Comparison of ENCODE assay signal across 11 cellular contexts in genomic region chr1:24695202-24695974, GRCh38. TPM values are rescaled to one million over a fixed set of nuclear protein-coding genes. Genes with fewer than 3 reads are reported as not detected.
DNase-seq lines count a peak whose midpoint lies in the region; ATAC-seq and TF ChIP-seq lines count a peak whose summit lies in the region.
"Had no signal": no experiment of that assay in that cellular context is flagged by ENCODE, and none has a peak within 500 bp of the region (broad histone marks: within the 10 kb centered on the region; RNA-seq: fewer than 3 reads in every experiment).

No MANE protein-coding gene starts in this region.

- DNase-seq in CD14-positive monocyte (ENCODE audit: low spot score) (no peak), OCI-M1 (lab: John Stamatoyannopoulos, UW) (peak; percentile 66), fibroblast of the aortic adventitia (ENCODE audit: low read depth) (peak; percentile 28), HFFc6 (no peak), cerebellum (ENCODE audit: low spot score) (no peak), NCI-H1417 (lab: John Stamatoyannopoulos, UW) (no peak)
- DNase-seq: C1 segment of cervical spinal cord, dorsolateral prefrontal cortex, NCI-H1417 treated with DMSO at 0.1 percent for 48 hours had no signal

- H3K27ac Mint-ChIP-seq in CD14-positive monocyte = peak overlapping the region in 5 of 7 donors; percentile 37 to 89 (median 79)
- H3K27ac Mint-ChIP-seq in HFFc6 = no peak overlapping the region
- H3K27ac Mint-ChIP-seq in activated T-helper 17 cell treated with anti-CD3 and anti-CD28 coated beads, Interleukin-2, amount 50 U/mL, for 72 hours = no peak overlapping the region

- H3K4me1 ChIP-seq in mesodermal cell (ENCODE audit: control insufficient read depth, insufficient read depth, low read length, poor library complexity, severe bottlenecking) = peaks cover 13% of the 10 kb centered on the region

- H3K27ac ChIP-seq in mesodermal cell (ENCODE audit: low read depth, low read length, severe bottlenecking) = peak overlapping the region; percentile 18

- H3K4me3 ChIP-seq in fibroblast of the aortic adventitia (ENCODE audit: low read depth, low read length) (no peak overlapping the region), mesodermal cell (ENCODE audit: extremely low read depth, insufficient read depth, low read length, poor library complexity, severe bottlenecking) (no peak overlapping the region)
- H3K4me3 ChIP-seq: dorsolateral prefrontal cortex had no signal

- H3K27me3 Mint-ChIP-seq in CD14-positive monocyte (ENCODE audit: low read depth in 3 of 3) (peaks cover 0 to 2% (median 2%) of the 10 kb centered on the region in 3 donors), HFFc6 (ENCODE audit: insufficient read depth) (peaks cover 1% of the 10 kb centered on the region; the same call in 1 of the 2 replicates)
- H3K27me3 Mint-ChIP-seq in activated T-helper 17 cell treated with anti-CD3 and anti-CD28 coated beads, Interleukin-2, amount 50 U/mL, for 72 hours = no peaks in the 10 kb centered on the region

- H3K9me3 Mint-ChIP-seq in CD14-positive monocyte = peaks cover 0 to 9% (median 5%) of the 10 kb centered on the region in 7 donors
- 0 out of 2 replicates have a peak, but pooled peaks cover 7% of the 10 kb centered on the region for H3K9me3 Mint-ChIP-seq in HFFc6
- no peaks in the 10 kb centered on the region for H3K9me3 Mint-ChIP-seq in activated T-helper 17 cell treated with anti-CD3 and anti-CD28 coated beads, Interleukin-2, amount 50 U/mL, for 72 hours

- H3K4me3 Mint-ChIP-seq in CD14-positive monocyte = peak overlapping the region in 1 of 2 donors; percentile 46
- H3K4me3 Mint-ChIP-seq in HFFc6 = no peak overlapping the region
- no peak overlapping the region for H3K4me3 Mint-ChIP-seq in activated T-helper 17 cell treated with anti-CD3 and anti-CD28 coated beads, Interleukin-2, amount 50 U/mL, for 72 hours

- no peak for ATAC-seq in activated T-helper 17 cell treated with anti-CD3 and anti-CD28 coated beads, Interleukin-2, amount 50 U/mL, for 72 hours (replicated peaks)

- no peaks in the 10 kb centered on the region for H3K36me3 ChIP-seq in mesodermal cell (ENCODE audit: control insufficient read depth, insufficient read depth, low read length)

- no peaks in the 10 kb centered on the region for H3K9me3 ChIP-seq in mesodermal cell (ENCODE audit: control insufficient read depth, low read length)

- 80 to 100% methylated on average over 2 to 6 of the region's 7 CpGs for WGBS in mesodermal cell (ENCODE audit: insufficient coverage in 2 of 2), 2 experiments

- no peak for TF ChIP-seq CTCF in CD14-positive monocyte (IDR thresholded peaks at IDR 0.05)
- TF ChIP-seq CTCF in fibroblast of the aortic adventitia (IDR thresholded peaks at IDR 0.05; ENCODE audit: insufficient read depth, low read length) = no peak
- no peak for TF ChIP-seq CTCF in HFFc6 (IDR thresholded peaks at IDR 0.05)

- peaks cover 29% of the 10 kb centered on the region for H3K4me1 Mint-ChIP-seq in CD14-positive monocyte
- H3K4me1 Mint-ChIP-seq in HFFc6 (ENCODE audit: low read depth) = peaks cover 29% of the 10 kb centered on the region
- H3K4me1 Mint-ChIP-seq in activated T-helper 17 cell treated with anti-CD3 and anti-CD28 coated beads, Interleukin-2, amount 50 U/mL, for 72 hours = no peaks in the 10 kb centered on the region

- intact Hi-C loops in CD14-positive monocyte (cut with micrococcal nuclease) = no loop called here

- H3K36me3 Mint-ChIP-seq in CD14-positive monocyte (peaks cover 0 to 2% of the 10 kb centered on the region in 2 donors), HFFc6 (ENCODE audit: low read depth) (peaks cover 6% of the 10 kb centered on the region; the same call in 1 of the 2 replicates)
- no peaks in the 10 kb centered on the region for H3K36me3 Mint-ChIP-seq in activated T-helper 17 cell treated with anti-CD3 and anti-CD28 coated beads, Interleukin-2, amount 50 U/mL, for 72 hours (ENCODE audit: low read depth)

RNA-seq across cellular contexts. Expression of gene CLIC4, which starts 49.9 kb away (rescaled TPM):
- polyA plus RNA-seq in CD14-positive monocyte = 10 to 100 TPM; 24.6 to 38.1 TPM
- total RNA-seq in fibroblast of the aortic adventitia (ENCODE audit: low replicate concordance) (571 and 966 TPM in 2 replicates), cerebellum (76.4 TPM)
- 207 TPM for polyA plus RNA-seq in mesodermal cell (2013, experiment 1 of 2)
- polyA plus RNA-seq in mesodermal cell (2013, experiment 2 of 2) = 227 TPM
- 100 to 1,000 TPM; 517 to 729 (median 548) TPM for total RNA-seq in HFFc6 (2021; fragmentation: NEBNext Ultra II Directional; extraction: Animal tissue kit (Norgen Biotek cat#: 25700))
- 10 to 100 TPM in 1 of 2 donors, 1 to 10 TPM in 1; 8.9 to 13.8 TPM for total RNA-seq in activated T-helper 17 cell treated with anti-CD3 and anti-CD28 coated beads, Interleukin-2, amount 50 U/mL, for 72 hours

RNA-seq across cellular contexts. Expression of gene SRRM1, which starts 52.3 kb away (rescaled TPM):
- polyA plus RNA-seq in CD14-positive monocyte = 100 to 1,000 TPM in 1 of 2 donors, 10 to 100 TPM in 1; 55.9 to 106 TPM
- total RNA-seq in fibroblast of the aortic adventitia (ENCODE audit: low replicate concordance) (74.3 and 108 TPM in 2 replicates), cerebellum (71.2 TPM)
- 144 TPM for polyA plus RNA-seq in mesodermal cell (2013, experiment 1 of 2)
- polyA plus RNA-seq in mesodermal cell (2013, experiment 2 of 2) = 142 TPM
- total RNA-seq in HFFc6 (2021; fragmentation: NEBNext Ultra II Directional; extraction: Animal tissue kit (Norgen Biotek cat#: 25700)) = 100 to 1,000 TPM; 118 to 149 (median 134) TPM
- 100 to 1,000 TPM; 151 to 223 TPM for total RNA-seq in activated T-helper 17 cell treated with anti-CD3 and anti-CD28 coated beads, Interleukin-2, amount 50 U/mL, for 72 hours

Comparison
In these comparisons a context has a peak if more than half of its experiments do, and no peak if none do; other contexts are left out.
1. DNase-seq: peak in OCI-M1 (single experiment) and fibroblast of the aortic adventitia (single experiment); none in CD14-positive monocyte (single experiment), HFFc6 (single experiment), cerebellum (single experiment) and NCI-H1417 (0 of 3).
2. H3K27ac Mint-ChIP-seq: peak in CD14-positive monocyte (5 of 7); none in HFFc6 (single experiment) and activated T-helper 17 cell treated with anti-CD3 and anti-CD28 coated beads, Interleukin-2, amount 50 U/mL, for 72 hours (single experiment).